1 cellular context compared by ENCODE assay signal in genomic region chr3:112167758-112168157, GRCh38.
TF ChIP-seq lines count a peak whose summit lies in the region.

No MANE protein-coding gene starts in this region.

TF ChIP-seq in GM12878, 131 proteins besides CTCF, POLR2A, EP300 and RAD21 (continued from another document and continues in another):
- no peak for TF ChIP-seq ZBTB11 (CRISPR knock-in tag; IDR thresholded peaks at IDR 0.05)
- TF ChIP-seq STAT1 (conservative IDR thresholded peaks at IDR 0.05) = no peak
- no peak for TF ChIP-seq CBX5 (IDR thresholded peaks at IDR 0.05; ENCODE audit: low read depth)
- TF ChIP-seq KDM1A (IDR thresholded peaks at IDR 0.05; ENCODE audit: borderline replicate concordance) = no peak
- no peak for TF ChIP-seq ASH2L (IDR thresholded peaks at IDR 0.05; ENCODE audit: borderline replicate concordance, low read depth)
- TF ChIP-seq E2F4 (IDR thresholded peaks at IDR 0.05; ENCODE audit: low read depth, low read length) = no peak
- no peak for TF ChIP-seq ZNF622 (IDR thresholded peaks at IDR 0.05)
- TF ChIP-seq HCFC1 (IDR thresholded peaks at IDR 0.05; ENCODE audit: low read length) = no peak
- TF ChIP-seq MAX (IDR thresholded peaks at IDR 0.05; ENCODE audit: low read depth, low read length) = no peak
- TF ChIP-seq, protein P1, sequence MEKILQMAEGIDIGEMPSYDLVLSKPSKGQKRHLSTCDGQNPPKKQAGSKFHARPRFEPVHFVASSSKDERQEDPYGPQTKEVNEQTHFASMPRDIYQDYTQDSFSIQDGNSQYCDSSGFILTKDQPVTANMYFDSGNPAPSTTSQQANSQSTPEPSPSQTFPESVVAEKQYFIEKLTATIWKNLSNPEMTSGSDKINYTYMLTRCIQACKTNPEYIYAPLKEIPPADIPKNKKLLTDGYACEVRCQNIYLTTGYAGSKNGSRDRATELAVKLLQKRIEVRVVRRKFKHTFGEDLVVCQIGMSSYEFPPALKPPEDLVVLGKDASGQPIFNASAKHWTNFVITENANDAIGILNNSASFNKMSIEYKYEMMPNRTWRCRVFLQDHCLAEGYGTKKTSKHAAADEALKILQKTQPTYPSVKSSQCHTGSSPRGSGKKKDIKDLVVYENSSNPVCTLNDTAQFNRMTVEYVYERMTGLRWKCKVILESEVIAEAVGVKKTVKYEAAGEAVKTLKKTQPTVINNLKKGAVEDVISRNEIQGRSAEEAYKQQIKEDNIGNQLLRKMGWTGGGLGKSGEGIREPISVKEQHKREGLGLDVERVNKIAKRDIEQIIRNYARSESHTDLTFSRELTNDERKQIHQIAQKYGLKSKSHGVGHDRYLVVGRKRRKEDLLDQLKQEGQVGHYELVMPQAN (conservative IDR thresholded peaks at IDR 0.05) = no peak
- no peak for TF ChIP-seq SIN3A (IDR thresholded peaks at IDR 0.05; ENCODE audit: low read depth, low read length)
- no peak for TF ChIP-seq TBL1XR1 (IDR thresholded peaks at IDR 0.05; ENCODE audit: low read depth, low read length)
- no peak for TF ChIP-seq TAF1 (IDR thresholded peaks at IDR 0.05; ENCODE audit: borderline replicate concordance, low read depth, low read length)
- no peak for TF ChIP-seq NRF1 (conservative IDR thresholded peaks at IDR 0.05; ENCODE audit: low read depth, low read length)
- TF ChIP-seq POLR2AphosphoS2 (IDR thresholded peaks at IDR 0.05; ENCODE audit: low read depth, low read length) = no peak
- TF ChIP-seq FOS (IDR thresholded peaks at IDR 0.05; ENCODE audit: borderline replicate concordance, extremely low read depth, insufficient read length) = no peak
- TF ChIP-seq KLF5 (IDR thresholded peaks at IDR 0.05; ENCODE audit: partially characterized antibody) = no peak
- TF ChIP-seq CREM (IDR thresholded peaks at IDR 0.05; ENCODE audit: low read depth) = peak; percentile 10; the same call in 1 of the 2 replicates
- no peak for TF ChIP-seq HDGF (IDR thresholded peaks at IDR 0.05)
- TF ChIP-seq SPI1 (IDR thresholded peaks at IDR 0.05; ENCODE audit: borderline replicate concordance, insufficient read depth, low read depth, low read length) = peak; percentile 99
- no peak for TF ChIP-seq CHD4 (IDR thresholded peaks at IDR 0.05)
- TF ChIP-seq, protein P2, sequence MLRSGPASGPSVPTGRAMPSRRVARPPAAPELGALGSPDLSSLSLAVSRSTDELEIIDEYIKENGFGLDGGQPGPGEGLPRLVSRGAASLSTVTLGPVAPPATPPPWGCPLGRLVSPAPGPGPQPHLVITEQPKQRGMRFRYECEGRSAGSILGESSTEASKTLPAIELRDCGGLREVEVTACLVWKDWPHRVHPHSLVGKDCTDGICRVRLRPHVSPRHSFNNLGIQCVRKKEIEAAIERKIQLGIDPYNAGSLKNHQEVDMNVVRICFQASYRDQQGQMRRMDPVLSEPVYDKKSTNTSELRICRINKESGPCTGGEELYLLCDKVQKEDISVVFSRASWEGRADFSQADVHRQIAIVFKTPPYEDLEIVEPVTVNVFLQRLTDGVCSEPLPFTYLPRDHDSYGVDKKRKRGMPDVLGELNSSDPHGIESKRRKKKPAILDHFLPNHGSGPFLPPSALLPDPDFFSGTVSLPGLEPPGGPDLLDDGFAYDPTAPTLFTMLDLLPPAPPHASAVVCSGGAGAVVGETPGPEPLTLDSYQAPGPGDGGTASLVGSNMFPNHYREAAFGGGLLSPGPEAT (IDR thresholded peaks at IDR 0.05; ENCODE audit: low read depth) = peak; percentile 47
- 0 out of 2 replicates have a peak, but pooled peaks have one; percentile 12 for TF ChIP-seq TCF7 (IDR thresholded peaks at IDR 0.05; ENCODE audit: borderline replicate concordance)
- peak; percentile 85 for TF ChIP-seq ATF7 (IDR thresholded peaks at IDR 0.05; ENCODE audit: low read depth)
- TF ChIP-seq EGR1 (IDR thresholded peaks at IDR 0.05; ENCODE audit: borderline replicate concordance in 1 of 2, low read depth in 2 of 2, low read length in 2 of 2) = no peak
- peak; percentile 74 for TF ChIP-seq MTA2 (IDR thresholded peaks at IDR 0.05; ENCODE audit: low read depth)
- TF ChIP-seq SKIL (IDR thresholded peaks at IDR 0.05; ENCODE audit: low read depth, poor library complexity, severe bottlenecking) = no peak
- no peak for TF ChIP-seq SP1 (IDR thresholded peaks at IDR 0.05; ENCODE audit: low read depth, low read length)
- TF ChIP-seq SREBF1 (IDR thresholded peaks at IDR 0.05; ENCODE audit: low read length) = no peak
- peak; percentile 77; the same call in 1 of the 2 replicates for TF ChIP-seq IRF4 (IDR thresholded peaks at IDR 0.05; ENCODE audit: low read depth, low read length)
- no peak for TF ChIP-seq PKNOX1 (IDR thresholded peaks at IDR 0.05)
- TF ChIP-seq ESRRA (IDR thresholded peaks at IDR 0.05; ENCODE audit: low read length) = no peak
- TF ChIP-seq ZSCAN29 (IDR thresholded peaks at IDR 0.05) = no peak
- no peak for TF ChIP-seq ZBTB4 (CRISPR knock-in tag; IDR thresholded peaks at IDR 0.05)
- no peak for TF ChIP-seq CHD1 (IDR thresholded peaks at IDR 0.05; ENCODE audit: low read depth, low read length)
- no peak for TF ChIP-seq SMARCA5 (IDR thresholded peaks at IDR 0.05)
- TF ChIP-seq MEF2A (IDR thresholded peaks at IDR 0.05; ENCODE audit: insufficient read depth, low read depth, low read length) = no peak
- TF ChIP-seq, protein P3, sequence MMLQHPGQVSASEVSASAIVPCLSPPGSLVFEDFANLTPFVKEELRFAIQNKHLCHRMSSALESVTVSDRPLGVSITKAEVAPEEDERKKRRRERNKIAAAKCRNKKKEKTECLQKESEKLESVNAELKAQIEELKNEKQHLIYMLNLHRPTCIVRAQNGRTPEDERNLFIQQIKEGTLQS (IDR thresholded peaks at IDR 0.05; ENCODE audit: borderline replicate concordance, extremely low read depth, low read depth, low read length) = no peak
- TF ChIP-seq GABPA (IDR thresholded peaks at IDR 0.05; ENCODE audit: low read depth) = no peak
- TF ChIP-seq, protein P4, sequence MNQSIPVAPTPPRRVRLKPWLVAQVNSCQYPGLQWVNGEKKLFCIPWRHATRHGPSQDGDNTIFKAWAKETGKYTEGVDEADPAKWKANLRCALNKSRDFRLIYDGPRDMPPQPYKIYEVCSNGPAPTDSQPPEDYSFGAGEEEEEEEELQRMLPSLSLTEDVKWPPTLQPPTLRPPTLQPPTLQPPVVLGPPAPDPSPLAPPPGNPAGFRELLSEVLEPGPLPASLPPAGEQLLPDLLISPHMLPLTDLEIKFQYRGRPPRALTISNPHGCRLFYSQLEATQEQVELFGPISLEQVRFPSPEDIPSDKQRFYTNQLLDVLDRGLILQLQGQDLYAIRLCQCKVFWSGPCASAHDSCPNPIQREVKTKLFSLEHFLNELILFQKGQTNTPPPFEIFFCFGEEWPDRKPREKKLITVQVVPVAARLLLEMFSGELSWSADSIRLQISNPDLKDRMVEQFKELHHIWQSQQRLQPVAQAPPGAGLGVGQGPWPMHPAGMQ (IDR thresholded peaks at IDR 0.05; ENCODE audit: borderline replicate concordance) = no peak
- TF ChIP-seq, protein P5, sequence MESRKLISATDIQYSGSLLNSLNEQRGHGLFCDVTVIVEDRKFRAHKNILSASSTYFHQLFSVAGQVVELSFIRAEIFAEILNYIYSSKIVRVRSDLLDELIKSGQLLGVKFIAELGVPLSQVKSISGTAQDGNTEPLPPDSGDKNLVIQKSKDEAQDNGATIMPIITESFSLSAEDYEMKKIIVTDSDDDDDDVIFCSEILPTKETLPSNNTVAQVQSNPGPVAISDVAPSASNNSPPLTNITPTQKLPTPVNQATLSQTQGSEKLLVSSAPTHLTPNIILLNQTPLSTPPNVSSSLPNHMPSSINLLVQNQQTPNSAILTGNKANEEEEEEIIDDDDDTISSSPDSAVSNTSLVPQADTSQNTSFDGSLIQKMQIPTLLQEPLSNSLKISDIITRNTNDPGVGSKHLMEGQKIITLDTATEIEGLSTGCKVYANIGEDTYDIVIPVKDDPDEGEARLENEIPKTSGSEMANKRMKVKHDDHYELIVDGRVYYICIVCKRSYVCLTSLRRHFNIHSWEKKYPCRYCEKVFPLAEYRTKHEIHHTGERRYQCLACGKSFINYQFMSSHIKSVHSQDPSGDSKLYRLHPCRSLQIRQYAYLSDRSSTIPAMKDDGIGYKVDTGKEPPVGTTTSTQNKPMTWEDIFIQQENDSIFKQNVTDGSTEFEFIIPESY (IDR thresholded peaks at IDR 0.05) = no peak
- peak; percentile 80 for TF ChIP-seq BCL11A (IDR thresholded peaks at IDR 0.05; ENCODE audit: low read depth, low read length)
- no peak for TF ChIP-seq NFXL1 (IDR thresholded peaks at IDR 0.05; ENCODE audit: borderline replicate concordance)
